ENCODE assay signal across 12 cellular contexts in the genomic region with DNA sequence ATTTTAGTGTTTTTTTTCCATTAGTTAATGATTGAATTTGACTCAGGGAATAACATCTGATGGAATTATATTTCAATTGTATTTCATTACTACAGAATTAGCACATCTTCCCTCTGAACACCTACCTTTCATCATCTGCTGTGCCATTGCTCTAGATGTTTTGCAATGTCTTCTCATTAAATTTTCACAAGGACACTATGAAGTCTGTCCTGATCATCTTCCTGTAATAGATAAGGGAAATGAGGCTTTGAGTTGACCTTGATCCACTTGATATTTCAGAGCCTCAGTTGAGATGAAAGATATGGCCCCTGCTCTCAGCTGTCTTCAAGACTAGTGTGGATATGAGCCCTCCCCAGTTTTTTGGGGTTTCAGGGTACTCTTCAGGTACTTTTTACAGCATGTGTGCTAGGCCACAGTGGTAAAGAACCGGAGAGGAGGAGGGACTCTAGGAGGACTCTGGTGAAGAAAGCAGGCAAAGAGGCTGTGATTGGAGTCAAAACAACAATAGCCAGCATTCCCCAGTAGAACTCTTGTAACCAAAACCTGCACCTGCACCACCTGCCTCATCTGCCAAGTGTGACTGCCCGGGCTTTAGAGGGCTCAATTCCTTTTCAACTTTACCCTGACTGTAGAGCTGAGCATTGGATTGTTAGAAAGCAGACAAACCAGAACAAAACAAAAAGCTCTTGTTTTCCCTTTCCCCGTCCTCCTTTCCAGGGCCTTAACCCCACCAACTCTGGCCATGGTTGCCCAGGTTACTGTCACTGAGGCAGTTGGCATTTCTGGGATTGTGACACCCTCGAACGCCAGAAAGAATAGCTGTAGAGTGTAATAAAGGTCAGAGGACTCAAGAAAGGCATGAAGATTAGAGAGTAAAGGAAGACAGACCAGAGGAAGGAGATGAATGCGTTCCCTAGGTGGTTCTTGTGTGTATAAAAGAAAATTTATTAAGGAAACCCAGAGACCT. TPM values are rescaled to one million over a fixed set of nuclear protein-coding genes. Genes with fewer than 3 reads are reported as not detected.
DNase-seq lines count a peak whose midpoint lies in the region; ATAC-seq and TF ChIP-seq lines count a peak whose summit lies in the region.
"Had no signal": no experiment of that assay in that cellular context is flagged by ENCODE, and none has a peak within 500 bp of the region (broad histone marks: within the 10 kb centered on the region; RNA-seq: fewer than 3 reads in every experiment).

No MANE protein-coding gene starts in this region.

- peaks cover 0 to 30% (median 10%) of the 10 kb centered on the region in 12 donors for H3K4me1 ChIP-seq in heart left ventricle
- peaks cover 0 to 10% (median 9%) of the 10 kb centered on the region in 5 donors for H3K4me1 ChIP-seq in subcutaneous abdominal adipose tissue (ENCODE audit: control insufficient read depth in 5 of 5, insufficient read depth in 5 of 5, low read length in 5 of 5)
- H3K4me1 ChIP-seq in esophagus squamous epithelium = peaks cover 0 to 4% (median 0%) of the 10 kb centered on the region in 3 donors

- no peak for TF ChIP-seq CTCF in heart left ventricle (IDR thresholded peaks at IDR 0.05)
- no peak for TF ChIP-seq CTCF in brain (conservative IDR thresholded peaks at IDR 0.05)
- TF ChIP-seq CTCF in esophagus squamous epithelium (IDR thresholded peaks at IDR 0.05) = no peak

- H3K36me3 ChIP-seq in heart left ventricle (peaks cover 0 to 98% (median 92%) of the 10 kb centered on the region in 9 donors), subcutaneous abdominal adipose tissue (ENCODE audit: control insufficient read depth in 5 of 5, insufficient read depth in 5 of 5, low read length in 5 of 5) (peaks cover 63 to 89% (median 88%) of the 10 kb centered on the region in 5 donors), esophagus squamous epithelium (peaks cover 5 to 97% (median 60%) of the 10 kb centered on the region in 3 donors)

- peaks cover 28% of the 10 kb centered on the region for H3K36me3 Mint-ChIP-seq in brain

- peak overlapping the region in 4 of 5 experiments; percentile 43 to 91 (median 54) for H3K27ac Mint-ChIP-seq in brain
- H3K27ac Mint-ChIP-seq: progenitor cell of endocrine pancreas had no signal

- peak overlapping the region in 2 of 5 donors; percentile 4 to 53 for H3K9ac ChIP-seq in subcutaneous abdominal adipose tissue (ENCODE audit: low read length in 5 of 5)

- TF ChIP-seq POLR2A in heart left ventricle (IDR thresholded peaks at IDR 0.05) (no peak), esophagus squamous epithelium (IDR thresholded peaks at IDR 0.05) (no peak)

- WGBS in heart left ventricle, 4 donors = 54 to 59% (median 56%) methylated on average over 6 of the region's 6 CpGs
- WGBS in esophagus squamous epithelium, 2 donors = 72% methylated on average over 4 to 6 of the region's 6 CpGs

- H3K9me3 Mint-ChIP-seq in brain = no peaks in the 10 kb centered on the region
- H3K9me3 Mint-ChIP-seq: stimulated activated naive CD8-positive, alpha-beta T cell treated with anti-CD3 and anti-CD28 coated beads, Interleukin-15, amount 100 ng/mL, for 72 hours had no signal

- H3K27ac ChIP-seq in heart left ventricle (peak overlapping the region in 11 of 12 donors; percentile 4 to 62 (median 35)), subcutaneous abdominal adipose tissue (ENCODE audit: low read depth, low read length) (peak overlapping the region; percentile 73), esophagus squamous epithelium (peak overlapping the region in 1 of 4 donors; percentile 42)

- H3K4me3 ChIP-seq in heart left ventricle = no peak overlapping the region
- H3K4me3 ChIP-seq in subcutaneous abdominal adipose tissue (ENCODE audit: low read depth in 1 of 5, low read length in 5 of 5) = no peak overlapping the region
- no peak overlapping the region for H3K4me3 ChIP-seq in esophagus squamous epithelium
- H3K4me3 ChIP-seq: gastroesophageal sphincter had no signal

- H3K27me3 ChIP-seq in heart left ventricle = no peaks in the 10 kb centered on the region
- H3K27me3 ChIP-seq in subcutaneous abdominal adipose tissue (ENCODE audit: control insufficient read depth in 5 of 5, insufficient read depth in 4 of 5, low read length in 5 of 5) = no peaks in the 10 kb centered on the region
- H3K27me3 ChIP-seq in esophagus squamous epithelium = no peaks in the 10 kb centered on the region
- H3K27me3 ChIP-seq: gastroesophageal sphincter had no signal

- DNase-seq in heart left ventricle (no peak), cardiac septum (ENCODE audit: low spot score) (no peak), medulla oblongata (ENCODE audit: extremely low spot score) (peak; percentile 60), esophagus squamous epithelium (lab: John Stamatoyannopoulos, UW) (no peak)
- DNase-seq: GF-D8 had no signal

- H3K4me3 Mint-ChIP-seq in brain = peak overlapping the region in 2 of 5 experiments; percentile 7 to 28
- H3K4me3 Mint-ChIP-seq: stimulated activated naive CD8-positive, alpha-beta T cell treated with anti-CD3 and anti-CD28 coated beads, Interleukin-15, amount 100 ng/mL, for 72 hours had no signal

- no peaks in the 10 kb centered on the region for H3K27me3 Mint-ChIP-seq in brain
- H3K27me3 Mint-ChIP-seq: progenitor cell of endocrine pancreas; stimulated activated naive CD8-positive, alpha-beta T cell treated with anti-CD3 and anti-CD28 coated beads, Interleukin-15, amount 100 ng/mL, for 72 hours had no signal

- ATAC-seq in heart left ventricle = peak in 3 of 4 donors; percentile 5 to 20 (median 19)
- no peak for ATAC-seq in GM19463 (IDR thresholded peaks at IDR 0.05; ENCODE audit: unreplicated experiment)
- no peak for ATAC-seq in GM18873 (IDR thresholded peaks at IDR 0.05; ENCODE audit: low FRiP score, unreplicated experiment)
- ATAC-seq: stimulated activated naive CD8-positive, alpha-beta T cell treated with anti-CD3 and anti-CD28 coated beads, Interleukin-15, amount 100 ng/mL, for 72 hours had no signal

- H3K4me1 Mint-ChIP-seq in brain = peaks cover 28% of the 10 kb centered on the region

- intact Hi-C loops in heart left ventricle (cut with DNase I) = loop anchor here in 9 of 10 donors (1.0 to 10.0 kb wide), 12 partner anchors 123 to 411 kb away; partner anchors contain the start of genes ERAP2 (in 1 of the 9) and LNPEP (in 1 of the 9)
- intact Hi-C loops in cardiac septum (cut with DNase I) = loop anchor here (5.0 kb wide), 1 partner anchor 411 kb away; no protein-coding TSS in a partner anchor
- intact Hi-C loops in esophagus squamous epithelium (cut with DNase I) = loop anchor here (10.0 kb wide), 1 partner anchor 413 kb away; no protein-coding TSS in a partner anchor

- H3K9me3 ChIP-seq in heart left ventricle = no peaks in the 10 kb centered on the region
- no peaks in the 10 kb centered on the region for H3K9me3 ChIP-seq in subcutaneous abdominal adipose tissue (ENCODE audit: control insufficient read depth in 5 of 5, low read length in 5 of 5)
- H3K9me3 ChIP-seq in esophagus squamous epithelium = no peaks in the 10 kb centered on the region
- H3K9me3 ChIP-seq: gastroesophageal sphincter had no signal

RNA-seq across cellular contexts. Expression of gene ERAP1, which starts 56.3 kb away (rescaled TPM):
- 100 to 1,000 TPM in 1 of 9 donors, 10 to 100 TPM in 8; 25.9 to 119 (median 39.1) TPM for total RNA-seq in heart left ventricle
- polyA plus RNA-seq in heart left ventricle = 10 to 100 TPM in 1 of 2 donors, 1 to 10 TPM in 1; 3.2 to 12.9 TPM
- 33.6 TPM for total RNA-seq in cardiac septum
- 7.2 TPM for polyA plus RNA-seq in brain (ENCODE audit: insufficient read depth, low read depth, low replicate concordance)
- total RNA-seq in esophagus squamous epithelium = 10 to 100 TPM; 17.7 to 28.2 (median 20.9) TPM

Comparison
In these comparisons a context has a peak if more than half of its experiments do, and no peak if none do; other contexts are left out.
1. ATAC-seq: peak in heart left ventricle (3 of 4); none in GM19463 (single experiment) and GM18873 (single experiment).